21 cellular contexts compared by ENCODE assay signal in the genomic region with DNA sequence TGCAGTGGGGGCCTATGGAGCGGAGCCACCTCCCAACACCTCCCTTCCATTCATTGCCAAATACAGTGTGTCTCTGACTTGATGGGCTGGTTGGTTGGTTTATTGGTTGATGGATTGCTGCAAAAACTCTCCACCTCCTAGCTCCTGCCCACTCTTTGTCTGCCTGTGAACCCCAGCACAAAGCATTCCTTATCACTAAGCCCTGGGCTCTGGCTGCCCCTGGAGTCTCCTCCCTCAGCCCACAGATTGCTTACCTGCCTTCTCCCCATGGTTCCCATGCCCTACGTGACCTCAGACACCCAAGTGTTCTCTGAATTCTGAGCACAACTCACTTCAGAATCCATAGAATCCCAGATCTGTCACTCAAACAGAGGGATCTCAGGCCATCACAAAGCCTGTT.
DNase-seq lines count a peak whose midpoint lies in the region; ATAC-seq, FAIRE-seq and TF ChIP-seq lines count a peak whose summit lies in the region.
"Had no signal": no experiment of that assay in that cellular context is flagged by ENCODE, and none has a peak within 500 bp of the region (broad histone marks: within the 10 kb centered on the region; RNA-seq: fewer than 3 reads in every experiment).

No MANE protein-coding gene starts in this region.

- H2AFZ ChIP-seq in GM23338 = 0 out of 2 replicates have a peak overlapping the region, but pooled peaks have one; percentile 23

- no peak overlapping the region for H2BK120ac ChIP-seq in mesendoderm (ENCODE audit: low read depth, low read length)

- no peaks in the 10 kb centered on the region for H3K79me1 ChIP-seq in mesendoderm (ENCODE audit: low read length)

- peak overlapping the region; percentile 32; the same call in 1 of the 2 replicates for H3K27ac Mint-ChIP-seq in GM23338
- peak overlapping the region; percentile 38 for H3K27ac Mint-ChIP-seq in chondrocyte (ENCODE audit: unreplicated experiment)
- H3K27ac Mint-ChIP-seq: CD4-positive, alpha-beta memory T cell; HFFc6 had no signal

- no peak overlapping the region for H3K4me3 Mint-ChIP-seq in GM23338
- no peak overlapping the region for H3K4me3 Mint-ChIP-seq in chondrocyte (ENCODE audit: unreplicated experiment)
- H3K4me3 Mint-ChIP-seq: CD4-positive, alpha-beta memory T cell; HFFc6 had no signal

- H2BK15ac ChIP-seq in mesendoderm (replicated peaks; ENCODE audit: low read depth) = no peak overlapping the region

- H3F3A ChIP-seq in GM23338 (replicated peaks; ENCODE audit: low read depth) = no peaks in the 10 kb centered on the region

- TF ChIP-seq CTCF in GM23338 (conservative IDR thresholded peaks at IDR 0.05; ENCODE audit: low read depth in 2 of 2) (no peak), chondrocyte (IDR thresholded peaks at IDR 0.05) (no peak), pancreas (IDR thresholded peaks at IDR 0.05) (no peak), coronary artery (IDR thresholded peaks at IDR 0.05) (no peak), BE2C (IDR thresholded peaks at IDR 0.05; ENCODE audit: low read depth, low read length) (no peak), sigmoid colon (IDR thresholded peaks at IDR 0.05) (no peak)

- H3K27ac ChIP-seq in GM23338 (ENCODE audit: low read depth) = no peak overlapping the region
- H3K27ac ChIP-seq in mesendoderm (ENCODE audit: low read depth, low read length) = no peak overlapping the region
- peak overlapping the region in 2 of 4 donors; percentile 14 to 42 for H3K27ac ChIP-seq in pancreas
- no peak overlapping the region for H3K27ac ChIP-seq in coronary artery
- peak overlapping the region in 1 of 4 donors; percentile 88 for H3K27ac ChIP-seq in sigmoid colon
- H3K27ac ChIP-seq: BLaER1 treated with 17β-estradiol and CSF1 and Interleukin-3, amounts not matched to agents 10 nM and 100 nM had no signal

- no peak overlapping the region for H4K5ac ChIP-seq in mesendoderm (ENCODE audit: low read length)

- H3K4me1 ChIP-seq in GM23338 (ENCODE audit: insufficient read depth) (peaks cover 13% of the 10 kb centered on the region), mesendoderm (ENCODE audit: control insufficient read depth, low read depth, low read length) (peaks cover 8% of the 10 kb centered on the region), pancreas (peaks cover 8 to 15% (median 9%) of the 10 kb centered on the region in 3 donors), BE2C (peaks cover 3% of the 10 kb centered on the region), sigmoid colon (peaks cover 0 to 50% (median 44%) of the 10 kb centered on the region in 4 donors)

- no peaks in the 10 kb centered on the region for H4K20me1 ChIP-seq in GM23338 (replicated peaks; ENCODE audit: insufficient read depth)
- H4K20me1 ChIP-seq: BLaER1 treated with 17β-estradiol and CSF1 and Interleukin-3, amounts not matched to agents 10 nM and 100 nM had no signal

- no peak overlapping the region for H3K4ac ChIP-seq in mesendoderm (ENCODE audit: low read depth, low read length)

- intact Hi-C loops in pancreas (cut with DNase I) = loop anchor here in 1 of 3 donors (10.0 kb wide), 1 partner anchor 141 kb away; a partner anchor contains a TSS
- intact Hi-C loops in sigmoid colon (cut with DNase I) = loop anchor here (10.0 kb wide), 1 partner anchor 119 kb away; no protein-coding TSS in a partner anchor

- no peak overlapping the region for H3K9ac ChIP-seq in mesendoderm (ENCODE audit: low read length)
- H3K9ac ChIP-seq: BLaER1 treated with 17β-estradiol and CSF1 and Interleukin-3, amounts not matched to agents 10 nM and 100 nM had no signal

- H3K27me3 ChIP-seq in GM23338 (ENCODE audit: insufficient read depth) (no peaks in the 10 kb centered on the region), mesendoderm (ENCODE audit: insufficient read depth, low read length, poor library complexity) (no peaks in the 10 kb centered on the region), pancreas (no peaks in the 10 kb centered on the region), BE2C (no peaks in the 10 kb centered on the region), sigmoid colon (no peaks in the 10 kb centered on the region)

- H3K18ac ChIP-seq in mesendoderm (ENCODE audit: low read length) = peak overlapping the region; percentile 29

- H3K36me3 Mint-ChIP-seq in GM23338 (ENCODE audit: low read depth) (no peaks in the 10 kb centered on the region), chondrocyte (ENCODE audit: low read depth) (no peaks in the 10 kb centered on the region)
- H3K36me3 Mint-ChIP-seq: CD4-positive, alpha-beta memory T cell had no signal

- TF ChIP-seq EP300 in sigmoid colon (IDR thresholded peaks at IDR 0.05) = no peak

- H3K9me3 Mint-ChIP-seq in GM23338 (no peaks in the 10 kb centered on the region; the same call in 2 of the 3 replicates), chondrocyte (ENCODE audit: low read depth) (no peaks in the 10 kb centered on the region)
- H3K9me3 Mint-ChIP-seq: CD4-positive, alpha-beta memory T cell; HFFc6 had no signal

- no peaks in the 10 kb centered on the region for H3K9me3 ChIP-seq in pancreas
- no peaks in the 10 kb centered on the region for H3K9me3 ChIP-seq in BE2C
- H3K9me3 ChIP-seq in sigmoid colon = no peaks in the 10 kb centered on the region
- H3K9me3 ChIP-seq: BLaER1 treated with 17β-estradiol and CSF1 and Interleukin-3, amounts not matched to agents 10 nM and 100 nM had no signal

- H3K4me3 ChIP-seq in GM23338 = no peak overlapping the region
- H3K4me3 ChIP-seq in mesendoderm (ENCODE audit: low read length) = no peak overlapping the region
- H3K4me3 ChIP-seq in pancreas = no peak overlapping the region
- H3K4me3 ChIP-seq in coronary artery = no peak overlapping the region
- no peak overlapping the region for H3K4me3 ChIP-seq in BE2C (ENCODE audit: low read depth, low read length)
- H3K4me3 ChIP-seq in sigmoid colon = no peak overlapping the region
- H3K4me3 ChIP-seq: BLaER1 treated with 17β-estradiol and CSF1 and Interleukin-3, amounts not matched to agents 10 nM and 100 nM had no signal

- no CpG with 5 or more reads among the region's 2 CpGs for WGBS in mesendoderm (ENCODE audit: extremely low coverage, insufficient coverage, low lambda C conversion rate)
- WGBS in pancreas, 2 donors = 58 to 64% methylated on average over 2 of the region's 2 CpGs
- WGBS in sigmoid colon, 2 donors = 96 to 98% methylated on average over 2 of the region's 2 CpGs

- peaks cover 4% of the 10 kb centered on the region for H3K27me3 Mint-ChIP-seq in GM23338 (ENCODE audit: insufficient read depth, low read depth, poor library complexity)
- H3K27me3 Mint-ChIP-seq in chondrocyte (ENCODE audit: low read depth) = no peaks in the 10 kb centered on the region

- TF ChIP-seq POLR2A in sigmoid colon (IDR thresholded peaks at IDR 0.05) = no peak

- H4K8ac ChIP-seq in mesendoderm (ENCODE audit: low read depth, low read length) = no peak overlapping the region

- H3K9me2 ChIP-seq in GM23338 (ENCODE audit: insufficient read depth) = no peaks in the 10 kb centered on the region

- no peak overlapping the region for H2AK5ac ChIP-seq in mesendoderm (ENCODE audit: low read length)

- H3K79me2 ChIP-seq in GM23338 (replicated peaks; ENCODE audit: insufficient read depth) = no peaks in the 10 kb centered on the region
- no peaks in the 10 kb centered on the region for H3K79me2 ChIP-seq in mesendoderm (ENCODE audit: control insufficient read depth, insufficient read depth, low read length)

- H3K36me3 ChIP-seq in GM23338 (ENCODE audit: insufficient read depth) (no peaks in the 10 kb centered on the region), mesendoderm (ENCODE audit: control insufficient read depth, insufficient read depth, low read length) (no peaks in the 10 kb centered on the region), pancreas (no peaks in the 10 kb centered on the region), BE2C (no peaks in the 10 kb centered on the region), sigmoid colon (no peaks in the 10 kb centered on the region)
- H3K36me3 ChIP-seq: BLaER1 treated with 17β-estradiol and CSF1 and Interleukin-3, amounts not matched to agents 10 nM and 100 nM had no signal

- no peak for FAIRE-seq in pancreas (lab: Jason Lieb, UNC)
- FAIRE-seq: GM19239 had no signal

- ATAC-seq in GM23338 = peak; percentile 55
- peak in 3 of 4 donors; percentile 19 to 45 (median 24) for ATAC-seq in pancreas
- ATAC-seq: PC-3 had no signal

- no peak overlapping the region for H2BK5ac ChIP-seq in mesendoderm (ENCODE audit: low read length)

- H3K4me1 Mint-ChIP-seq in GM23338 = peaks cover 28% of the 10 kb centered on the region
- peaks cover 30% of the 10 kb centered on the region for H3K4me1 Mint-ChIP-seq in chondrocyte (ENCODE audit: low read depth)
- H3K4me1 Mint-ChIP-seq: CD4-positive, alpha-beta memory T cell had no signal

- H3K4me2 ChIP-seq in GM23338 = no peak overlapping the region
- no peak overlapping the region for H3K4me2 ChIP-seq in mesendoderm (ENCODE audit: low read length)

- no peak overlapping the region for H3K23ac ChIP-seq in mesendoderm (ENCODE audit: low read length)

- DNase-seq in GM23338 (ENCODE audit: low spot score) (no peak), chondrocyte (ENCODE audit: low spot score) (no peak), mesendoderm (peak; percentile 16), pancreas (no peak), coronary artery (ENCODE audit: low spot score) (no peak), BE2C (no peak), sigmoid colon (no peak)
- DNase-seq: ACHN; CD4-positive, alpha-beta memory T cell; GDM1; HFFc6; Kasumi-1; NCI-H1694; NCI-H2081 treated with DMSO at 0.1 percent for 48 hours; NCI-H2171 treated with DMSO at 0.1 percent for 48 hours; NCI-H446; NCI-H526 treated with DMSO at 0.1 percent for 48 hours; PC-3; Right ventricle myocardium superior had no signal

- no peak overlapping the region for H3K56ac ChIP-seq in mesendoderm (ENCODE audit: low read length)

TF ChIP-seq in GM23338, 12 proteins besides CTCF, POLR2A, EP300 and RAD21 (continues in another document):
- TF ChIP-seq EZH2 (IDR thresholded peaks at IDR 0.05; ENCODE audit: low read depth, unreplicated experiment) (no peak), CREB1 (CRISPR knock-in tag; IDR thresholded peaks at IDR 0.05; ENCODE audit: low read depth) (no peak), ZNF114 (CRISPR knock-in tag; IDR thresholded peaks at IDR 0.05) (no peak), ZNF331 (CRISPR knock-in tag; IDR thresholded peaks at IDR 0.05; ENCODE audit: low read depth) (no peak), POLR2AphosphoS5 (IDR thresholded peaks at IDR 0.05; ENCODE audit: low read depth) (no peak)
